Comparison of ENCODE assay signal across 2 cellular contexts in the genomic region with DNA sequence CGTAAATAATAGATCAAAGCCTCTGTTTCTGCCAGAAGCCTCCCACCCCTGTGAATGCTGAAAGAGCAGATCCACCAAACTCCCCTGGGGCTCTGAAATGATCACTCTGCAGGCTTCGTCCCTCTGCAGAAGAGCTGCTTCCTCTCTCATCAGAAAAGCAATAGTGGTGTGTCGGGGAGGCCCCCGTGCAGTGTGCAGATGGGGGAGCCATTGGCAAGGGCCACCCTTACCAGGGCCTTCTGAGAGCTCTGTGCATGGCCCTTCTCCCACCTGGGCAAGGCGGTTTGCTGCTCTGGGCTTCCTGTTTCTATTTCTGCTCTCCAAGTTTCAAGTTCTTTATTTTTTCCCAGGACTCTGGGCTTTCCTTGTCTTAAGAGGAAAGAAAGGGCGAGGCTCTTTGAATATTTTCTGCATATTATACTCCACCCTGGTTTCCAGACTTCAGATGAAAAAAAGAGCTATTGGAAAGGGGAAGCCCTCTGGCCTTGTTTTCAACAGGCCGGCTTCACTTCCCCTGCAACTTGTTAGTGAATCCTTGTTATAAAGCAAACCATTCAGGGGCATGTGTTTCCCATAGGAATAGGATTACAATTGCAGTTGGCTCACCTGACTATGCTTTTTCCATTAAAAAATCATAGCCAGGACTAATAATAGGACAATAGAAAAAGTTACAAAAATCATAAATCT.
TF ChIP-seq lines count a peak whose summit lies in the region.

No MANE protein-coding gene starts in this region.

TF ChIP-seq in GM23338, 12 proteins besides CTCF, POLR2A, EP300 and RAD21 (continued from another document):
- TF ChIP-seq, protein P1, sequence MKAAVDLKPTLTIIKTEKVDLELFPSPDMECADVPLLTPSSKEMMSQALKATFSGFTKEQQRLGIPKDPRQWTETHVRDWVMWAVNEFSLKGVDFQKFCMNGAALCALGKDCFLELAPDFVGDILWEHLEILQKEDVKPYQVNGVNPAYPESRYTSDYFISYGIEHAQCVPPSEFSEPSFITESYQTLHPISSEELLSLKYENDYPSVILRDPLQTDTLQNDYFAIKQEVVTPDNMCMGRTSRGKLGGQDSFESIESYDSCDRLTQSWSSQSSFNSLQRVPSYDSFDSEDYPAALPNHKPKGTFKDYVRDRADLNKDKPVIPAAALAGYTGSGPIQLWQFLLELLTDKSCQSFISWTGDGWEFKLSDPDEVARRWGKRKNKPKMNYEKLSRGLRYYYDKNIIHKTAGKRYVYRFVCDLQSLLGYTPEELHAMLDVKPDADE (IDR thresholded peaks at IDR 0.05), result no peak
- TF ChIP-seq, protein P2, sequence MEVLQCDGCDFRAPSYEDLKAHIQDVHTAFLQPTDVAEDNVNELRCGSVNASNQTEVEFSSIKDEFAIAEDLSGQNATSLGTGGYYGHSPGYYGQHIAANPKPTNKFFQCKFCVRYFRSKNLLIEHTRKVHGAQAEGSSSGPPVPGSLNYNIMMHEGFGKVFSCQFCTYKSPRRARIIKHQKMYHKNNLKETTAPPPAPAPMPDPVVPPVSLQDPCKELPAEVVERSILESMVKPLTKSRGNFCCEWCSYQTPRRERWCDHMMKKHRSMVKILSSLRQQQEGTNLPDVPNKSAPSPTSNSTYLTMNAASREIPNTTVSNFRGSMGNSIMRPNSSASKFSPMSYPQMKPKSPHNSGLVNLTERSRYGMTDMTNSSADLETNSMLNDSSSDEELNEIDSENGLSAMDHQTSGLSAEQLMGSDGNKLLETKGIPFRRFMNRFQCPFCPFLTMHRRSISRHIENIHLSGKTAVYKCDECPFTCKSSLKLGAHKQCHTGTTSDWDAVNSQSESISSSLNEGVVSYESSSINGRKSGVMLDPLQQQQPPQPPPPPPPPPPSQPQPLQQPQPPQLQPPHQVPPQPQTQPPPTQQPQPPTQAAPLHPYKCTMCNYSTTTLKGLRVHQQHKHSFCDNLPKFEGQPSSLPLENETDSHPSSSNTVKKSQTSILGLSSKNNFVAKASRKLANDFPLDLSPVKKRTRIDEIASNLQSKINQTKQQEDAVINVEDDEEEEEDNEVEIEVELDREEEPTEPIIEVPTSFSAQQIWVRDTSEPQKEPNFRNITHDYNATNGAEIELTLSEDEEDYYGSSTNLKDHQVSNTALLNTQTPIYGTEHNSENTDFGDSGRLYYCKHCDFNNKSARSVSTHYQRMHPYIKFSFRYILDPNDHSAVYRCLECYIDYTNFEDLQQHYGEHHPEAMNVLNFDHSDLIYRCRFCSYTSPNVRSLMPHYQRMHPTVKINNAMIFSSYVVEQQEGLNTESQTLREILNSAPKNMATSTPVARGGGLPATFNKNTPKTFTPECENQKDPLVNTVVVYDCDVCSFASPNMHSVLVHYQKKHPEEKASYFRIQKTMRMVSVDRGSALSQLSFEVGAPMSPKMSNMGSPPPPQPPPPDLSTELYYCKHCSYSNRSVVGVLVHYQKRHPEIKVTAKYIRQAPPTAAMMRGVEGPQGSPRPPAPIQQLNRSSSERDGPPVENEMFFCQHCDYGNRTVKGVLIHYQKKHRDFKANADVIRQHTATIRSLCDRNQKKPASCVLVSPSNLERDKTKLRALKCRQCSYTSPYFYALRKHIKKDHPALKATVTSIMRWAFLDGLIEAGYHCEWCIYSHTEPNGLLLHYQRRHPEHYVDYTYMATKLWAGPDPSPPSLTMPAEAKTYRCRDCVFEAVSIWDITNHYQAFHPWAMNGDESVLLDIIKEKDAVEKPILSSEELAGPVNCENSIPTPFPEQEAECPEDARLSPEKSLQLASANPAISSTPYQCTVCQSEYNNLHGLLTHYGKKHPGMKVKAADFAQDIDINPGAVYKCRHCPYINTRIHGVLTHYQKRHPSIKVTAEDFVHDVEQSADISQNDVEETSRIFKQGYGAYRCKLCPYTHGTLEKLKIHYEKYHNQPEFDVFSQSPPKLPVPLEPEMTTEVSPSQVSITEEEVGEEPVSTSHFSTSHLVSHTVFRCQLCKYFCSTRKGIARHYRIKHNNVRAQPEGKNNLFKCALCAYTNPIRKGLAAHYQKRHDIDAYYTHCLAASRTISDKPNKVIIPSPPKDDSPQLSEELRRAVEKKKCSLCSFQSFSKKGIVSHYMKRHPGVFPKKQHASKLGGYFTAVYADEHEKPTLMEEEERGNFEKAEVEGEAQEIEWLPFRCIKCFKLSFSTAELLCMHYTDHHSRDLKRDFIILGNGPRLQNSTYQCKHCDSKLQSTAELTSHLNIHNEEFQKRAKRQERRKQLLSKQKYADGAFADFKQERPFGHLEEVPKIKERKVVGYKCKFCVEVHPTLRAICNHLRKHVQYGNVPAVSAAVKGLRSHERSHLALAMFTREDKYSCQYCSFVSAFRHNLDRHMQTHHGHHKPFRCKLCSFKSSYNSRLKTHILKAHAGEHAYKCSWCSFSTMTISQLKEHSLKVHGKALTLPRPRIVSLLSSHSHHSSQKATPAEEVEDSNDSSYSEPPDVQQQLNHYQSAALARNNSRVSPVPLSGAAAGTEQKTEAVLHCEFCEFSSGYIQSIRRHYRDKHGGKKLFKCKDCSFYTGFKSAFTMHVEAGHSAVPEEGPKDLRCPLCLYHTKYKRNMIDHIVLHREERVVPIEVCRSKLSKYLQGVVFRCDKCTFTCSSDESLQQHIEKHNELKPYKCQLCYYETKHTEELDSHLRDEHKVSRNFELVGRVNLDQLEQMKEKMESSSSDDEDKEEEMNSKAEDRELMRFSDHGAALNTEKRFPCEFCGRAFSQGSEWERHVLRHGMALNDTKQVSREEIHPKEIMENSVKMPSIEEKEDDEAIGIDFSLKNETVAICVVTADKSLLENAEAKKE (CRISPR knock-in tag; IDR thresholded peaks at IDR 0.05), result no peak
- TF ChIP-seq ZNF114 (CRISPR knock-in tag; IDR thresholded peaks at IDR 0.05) (no peak), ZNF331 (CRISPR knock-in tag; IDR thresholded peaks at IDR 0.05; ENCODE audit: low read depth) (no peak), EZH2phosphoT487 (IDR thresholded peaks at IDR 0.05; ENCODE audit: unreplicated experiment) (no peak), POLR2AphosphoS5 (IDR thresholded peaks at IDR 0.05; ENCODE audit: low read depth) (no peak), EZH2 (IDR thresholded peaks at IDR 0.05; ENCODE audit: low read depth, unreplicated experiment) (no peak), CREB1 (CRISPR knock-in tag; IDR thresholded peaks at IDR 0.05; ENCODE audit: low read depth) (no peak), STAT1 (IDR thresholded peaks at IDR 0.05; ENCODE audit: unreplicated experiment) (no peak)

TF ChIP-seq in SK-N-SH treated with all-trans-retinoic acid at 6 μM for 48 hours, 23 proteins besides CTCF, POLR2A, EP300 and RAD21 (continued from another document):
- TF ChIP-seq, protein P3, sequence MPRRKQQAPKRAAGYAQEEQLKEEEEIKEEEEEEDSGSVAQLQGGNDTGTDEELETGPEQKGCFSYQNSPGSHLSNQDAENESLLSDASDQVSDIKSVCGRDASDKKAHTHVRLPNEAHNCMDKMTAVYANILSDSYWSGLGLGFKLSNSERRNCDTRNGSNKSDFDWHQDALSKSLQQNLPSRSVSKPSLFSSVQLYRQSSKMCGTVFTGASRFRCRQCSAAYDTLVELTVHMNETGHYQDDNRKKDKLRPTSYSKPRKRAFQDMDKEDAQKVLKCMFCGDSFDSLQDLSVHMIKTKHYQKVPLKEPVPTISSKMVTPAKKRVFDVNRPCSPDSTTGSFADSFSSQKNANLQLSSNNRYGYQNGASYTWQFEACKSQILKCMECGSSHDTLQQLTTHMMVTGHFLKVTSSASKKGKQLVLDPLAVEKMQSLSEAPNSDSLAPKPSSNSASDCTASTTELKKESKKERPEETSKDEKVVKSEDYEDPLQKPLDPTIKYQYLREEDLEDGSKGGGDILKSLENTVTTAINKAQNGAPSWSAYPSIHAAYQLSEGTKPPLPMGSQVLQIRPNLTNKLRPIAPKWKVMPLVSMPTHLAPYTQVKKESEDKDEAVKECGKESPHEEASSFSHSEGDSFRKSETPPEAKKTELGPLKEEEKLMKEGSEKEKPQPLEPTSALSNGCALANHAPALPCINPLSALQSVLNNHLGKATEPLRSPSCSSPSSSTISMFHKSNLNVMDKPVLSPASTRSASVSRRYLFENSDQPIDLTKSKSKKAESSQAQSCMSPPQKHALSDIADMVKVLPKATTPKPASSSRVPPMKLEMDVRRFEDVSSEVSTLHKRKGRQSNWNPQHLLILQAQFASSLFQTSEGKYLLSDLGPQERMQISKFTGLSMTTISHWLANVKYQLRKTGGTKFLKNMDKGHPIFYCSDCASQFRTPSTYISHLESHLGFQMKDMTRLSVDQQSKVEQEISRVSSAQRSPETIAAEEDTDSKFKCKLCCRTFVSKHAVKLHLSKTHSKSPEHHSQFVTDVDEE (CRISPR knock-in tag; IDR thresholded peaks at IDR 0.05), result no peak
- TF ChIP-seq PPARA (CRISPR knock-in tag; IDR thresholded peaks at IDR 0.05; ENCODE audit: borderline replicate concordance) (no peak), ZNF565 (CRISPR knock-in tag; conservative IDR thresholded peaks at IDR 0.05; ENCODE audit: low read depth) (no peak), ISL1 (CRISPR knock-in tag; IDR thresholded peaks at IDR 0.05) (no peak), SNAI2 (CRISPR knock-in tag; IDR thresholded peaks at IDR 0.05) (no peak), CSDC2 (CRISPR knock-in tag; IDR thresholded peaks at IDR 0.05) (no peak), ESRRG (CRISPR knock-in tag; IDR thresholded peaks at IDR 0.05) (no peak)
- TF ChIP-seq, protein P4, sequence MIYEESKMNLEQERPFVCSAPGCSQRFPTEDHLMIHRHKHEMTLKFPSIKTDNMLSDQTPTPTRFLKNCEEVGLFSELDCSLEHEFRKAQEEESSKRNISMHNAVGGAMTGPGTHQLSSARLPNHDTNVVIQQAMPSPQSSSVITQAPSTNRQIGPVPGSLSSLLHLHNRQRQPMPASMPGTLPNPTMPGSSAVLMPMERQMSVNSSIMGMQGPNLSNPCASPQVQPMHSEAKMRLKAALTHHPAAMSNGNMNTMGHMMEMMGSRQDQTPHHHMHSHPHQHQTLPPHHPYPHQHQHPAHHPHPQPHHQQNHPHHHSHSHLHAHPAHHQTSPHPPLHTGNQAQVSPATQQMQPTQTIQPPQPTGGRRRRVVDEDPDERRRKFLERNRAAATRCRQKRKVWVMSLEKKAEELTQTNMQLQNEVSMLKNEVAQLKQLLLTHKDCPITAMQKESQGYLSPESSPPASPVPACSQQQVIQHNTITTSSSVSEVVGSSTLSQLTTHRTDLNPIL (CRISPR knock-in tag; IDR thresholded peaks at IDR 0.05; ENCODE audit: low read depth), result no peak
- TF ChIP-seq, protein P5, sequence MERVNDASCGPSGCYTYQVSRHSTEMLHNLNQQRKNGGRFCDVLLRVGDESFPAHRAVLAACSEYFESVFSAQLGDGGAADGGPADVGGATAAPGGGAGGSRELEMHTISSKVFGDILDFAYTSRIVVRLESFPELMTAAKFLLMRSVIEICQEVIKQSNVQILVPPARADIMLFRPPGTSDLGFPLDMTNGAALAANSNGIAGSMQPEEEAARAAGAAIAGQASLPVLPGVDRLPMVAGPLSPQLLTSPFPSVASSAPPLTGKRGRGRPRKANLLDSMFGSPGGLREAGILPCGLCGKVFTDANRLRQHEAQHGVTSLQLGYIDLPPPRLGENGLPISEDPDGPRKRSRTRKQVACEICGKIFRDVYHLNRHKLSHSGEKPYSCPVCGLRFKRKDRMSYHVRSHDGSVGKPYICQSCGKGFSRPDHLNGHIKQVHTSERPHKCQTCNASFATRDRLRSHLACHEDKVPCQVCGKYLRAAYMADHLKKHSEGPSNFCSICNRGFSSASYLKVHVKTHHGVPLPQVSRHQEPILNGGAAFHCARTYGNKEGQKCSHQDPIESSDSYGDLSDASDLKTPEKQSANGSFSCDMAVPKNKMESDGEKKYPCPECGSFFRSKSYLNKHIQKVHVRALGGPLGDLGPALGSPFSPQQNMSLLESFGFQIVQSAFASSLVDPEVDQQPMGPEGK (CRISPR knock-in tag; IDR thresholded peaks at IDR 0.05; ENCODE audit: borderline replicate concordance), result no peak
